8 cellular contexts compared by ENCODE assay signal in genomic region chr12:51172515-51173431, GRCh38. TPM values are rescaled to one million over a fixed set of nuclear protein-coding genes. Genes with fewer than 3 reads are reported as not detected.
DNase-seq lines count a peak whose midpoint lies in the region; ATAC-seq and TF ChIP-seq lines count a peak whose summit lies in the region.

A gene with protein sequence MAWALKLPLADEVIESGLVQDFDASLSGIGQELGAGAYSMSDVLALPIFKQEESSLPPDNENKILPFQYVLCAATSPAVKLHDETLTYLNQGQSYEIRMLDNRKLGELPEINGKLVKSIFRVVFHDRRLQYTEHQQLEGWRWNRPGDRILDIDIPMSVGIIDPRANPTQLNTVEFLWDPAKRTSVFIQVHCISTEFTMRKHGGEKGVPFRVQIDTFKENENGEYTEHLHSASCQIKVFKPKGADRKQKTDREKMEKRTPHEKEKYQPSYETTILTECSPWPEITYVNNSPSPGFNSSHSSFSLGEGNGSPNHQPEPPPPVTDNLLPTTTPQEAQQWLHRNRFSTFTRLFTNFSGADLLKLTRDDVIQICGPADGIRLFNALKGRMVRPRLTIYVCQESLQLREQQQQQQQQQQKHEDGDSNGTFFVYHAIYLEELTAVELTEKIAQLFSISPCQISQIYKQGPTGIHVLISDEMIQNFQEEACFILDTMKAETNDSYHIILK (minus strand): TSS chr12:51173135. CDS start chr12:51172422, 713 bp downstream.

- peaks cover 18% of the 10 kb centered on the region for H3K4me1 Mint-ChIP-seq in activated CD8-positive, alpha-beta memory T cell treated with anti-CD3 and anti-CD28 coated beads, Interleukin-2, amount 10 ng/mL, durations not matched to agents 7 days and 5 days

- DNase-seq in COLO668 (lab: John Stamatoyannopoulos, UW; ENCODE audit: unreplicated experiment) (peak; percentile 92), GM20000 (ENCODE audit: low spot score) (peak; percentile 90), HS-5 (ENCODE audit: low read depth) (peak; percentile 91), NT2/D1 (ENCODE audit: low read depth, low spot score) (peak; percentile 96), mesenchymal stem cell (peak; percentile 98)
- peak; percentile 98 for DNase-seq in activated CD8-positive, alpha-beta memory T cell treated with anti-CD3 and anti-CD28 coated beads, Interleukin-2, amount 10 ng/mL, durations not matched to agents 7 days and 5 days
- peak; percentile 79 for DNase-seq in stimulated activated CD8-positive, alpha-beta memory T cell treated with anti-CD3 and anti-CD28 coated beads, Interleukin-12 subunit alpha, Interleukin-12 subunit beta, amount 100 ng/mL, for 24 hours (ENCODE audit: extremely low read depth)

- no peak for TF ChIP-seq CTCF in GM20000 (IDR thresholded peaks at IDR 0.05; ENCODE audit: extremely low read depth, missing control alignments)

- no peaks in the 10 kb centered on the region for H3K9me3 Mint-ChIP-seq in activated CD8-positive, alpha-beta memory T cell treated with anti-CD3 and anti-CD28 coated beads, Interleukin-2, amount 10 ng/mL, durations not matched to agents 7 days and 5 days (ENCODE audit: low read depth)

- H3K36me3 ChIP-seq in NT2/D1 (ENCODE audit: insufficient read depth, insufficient read length, low read length) (peaks cover 8% of the 10 kb centered on the region), endocrine pancreas (ENCODE audit: control insufficient read depth, insufficient read depth, low read length) (no peaks in the 10 kb centered on the region), mesenchymal stem cell (ENCODE audit: control insufficient read depth in 1 of 2, insufficient read depth in 2 of 2, low read depth in 1 of 2, low read length in 2 of 2) (no peaks in the 10 kb centered on the region)

- peaks cover 11% of the 10 kb centered on the region for H3K36me3 Mint-ChIP-seq in activated CD8-positive, alpha-beta memory T cell treated with anti-CD3 and anti-CD28 coated beads, Interleukin-2, amount 10 ng/mL, durations not matched to agents 7 days and 5 days

- peak within 1 kb of the TSS; percentile 99 for H2BK120ac ChIP-seq in mesenchymal stem cell (ENCODE audit: low read depth, low read length)

- H3K9ac ChIP-seq in NT2/D1 (ENCODE audit: insufficient read length, low read depth) (peak within 1 kb of the TSS; percentile 99), endocrine pancreas (ENCODE audit: control insufficient read depth, insufficient read depth, low read length) (peak within 1 kb of the TSS; percentile 88), mesenchymal stem cell (ENCODE audit: low read length) (peak within 1 kb of the TSS; percentile 97)

- ATAC-seq in activated CD8-positive, alpha-beta memory T cell treated with anti-CD3 and anti-CD28 coated beads, Interleukin-2, amount 10 ng/mL, durations not matched to agents 7 days and 5 days = peak; percentile 99

- peak within 1 kb of the TSS; percentile 93 for H4K8ac ChIP-seq in mesenchymal stem cell (ENCODE audit: low read length)

- peak within 1 kb of the TSS; percentile 96 for H2AFZ ChIP-seq in mesenchymal stem cell (ENCODE audit: low read depth, low read length)

- H3K4me3 Mint-ChIP-seq in activated CD8-positive, alpha-beta memory T cell treated with anti-CD3 and anti-CD28 coated beads, Interleukin-2, amount 10 ng/mL, durations not matched to agents 7 days and 5 days = peak within 1 kb of the TSS; percentile 66

- H2BK12ac ChIP-seq in mesenchymal stem cell (ENCODE audit: low read length in 2 of 2) = peak within 1 kb of the TSS; percentile 29 to 64

- H3K79me1 ChIP-seq in mesenchymal stem cell (replicated peaks; ENCODE audit: low read length, poor library complexity, severe bottlenecking) = peaks cover 4% of the 10 kb centered on the region

- H3K18ac ChIP-seq in mesenchymal stem cell (ENCODE audit: low read depth in 1 of 2, low read length in 2 of 2) = peak within 1 kb of the TSS; percentile 92 to 94

- H3K4ac ChIP-seq in mesenchymal stem cell (ENCODE audit: low read depth in 1 of 2, low read length in 2 of 2) = peak within 1 kb of the TSS; percentile 81 to 82

- peak within 1 kb of the TSS; percentile 68 for H3K27ac Mint-ChIP-seq in activated CD8-positive, alpha-beta memory T cell treated with anti-CD3 and anti-CD28 coated beads, Interleukin-2, amount 10 ng/mL, durations not matched to agents 7 days and 5 days

- H4K91ac ChIP-seq in mesenchymal stem cell (ENCODE audit: low read length) = peak within 1 kb of the TSS; percentile 98

- H2BK5ac ChIP-seq in mesenchymal stem cell (ENCODE audit: low read depth, low read length, poor library complexity, severe bottlenecking) = peak within 1 kb of the TSS; percentile 83

- H2AK5ac ChIP-seq in mesenchymal stem cell (ENCODE audit: low read length, severe bottlenecking) = no peak within 1 kb of the TSS

- H3K4me1 ChIP-seq in NT2/D1 (ENCODE audit: insufficient read depth, insufficient read length) (no peaks in the 10 kb centered on the region), endocrine pancreas (ENCODE audit: control insufficient read depth, insufficient read depth, low read length) (peaks cover 3% of the 10 kb centered on the region), mesenchymal stem cell (ENCODE audit: control insufficient read depth, insufficient read depth, low read depth, low read length) (no peaks in the 10 kb centered on the region)

- CTCF ChIA-PET in activated CD8-positive, alpha-beta memory T cell treated with anti-CD3 and anti-CD28 coated beads, Interleukin-2, amount 10 ng/mL, durations not matched to agents 7 days and 5 days (lab: Charles Lee) = interaction anchor here (1.5 kb wide), 1 partner anchor 45 kb away, joined by 5 read pairs; the partner anchor contains the start of gene POU6F1

- under 1% methylated on average over 58 of the region's 58 CpGs for WGBS in mesenchymal stem cell

- peak within 1 kb of the TSS; percentile 86 for H3K4me3 ChIP-seq in NT2/D1 (ENCODE audit: insufficient read length, low read depth)
- H3K4me3 ChIP-seq in endocrine pancreas (ENCODE audit: control insufficient read depth, insufficient read depth, low read length) = peak within 1 kb of the TSS; percentile 93
- H3K4me3 ChIP-seq in mesenchymal stem cell (ENCODE audit: insufficient read depth in 1 of 2, low read depth in 1 of 2, low read length in 2 of 2) = peak within 1 kb of the TSS; percentile 63 to 98

- H3K9me3 ChIP-seq in NT2/D1 (ENCODE audit: insufficient read depth, low read length) = no peaks in the 10 kb centered on the region
- no peaks in the 10 kb centered on the region for H3K9me3 ChIP-seq in endocrine pancreas (ENCODE audit: control insufficient read depth, low read length)
- H3K9me3 ChIP-seq in mesenchymal stem cell (ENCODE audit: control insufficient read depth, low read length) = no peaks in the 10 kb centered on the region

- H3K27me3 ChIP-seq in NT2/D1 (ENCODE audit: insufficient read depth, insufficient read length) = no peaks in the 10 kb centered on the region
- no peaks in the 10 kb centered on the region for H3K27me3 ChIP-seq in endocrine pancreas (ENCODE audit: control insufficient read depth, insufficient read depth, low read length)
- no peaks in the 10 kb centered on the region for H3K27me3 ChIP-seq in mesenchymal stem cell (ENCODE audit: control insufficient read depth in 1 of 2, insufficient read depth in 1 of 2, low read length in 2 of 2)

- H3K27ac ChIP-seq in mesenchymal stem cell (ENCODE audit: low read length, poor library complexity, severe bottlenecking) = peak within 1 kb of the TSS; percentile 94

- H3K27me3 Mint-ChIP-seq in activated CD8-positive, alpha-beta memory T cell treated with anti-CD3 and anti-CD28 coated beads, Interleukin-2, amount 10 ng/mL, durations not matched to agents 7 days and 5 days = no peaks in the 10 kb centered on the region

- peak within 1 kb of the TSS; percentile 73 for H2BK15ac ChIP-seq in mesenchymal stem cell (ENCODE audit: low read depth, poor library complexity, severe bottlenecking)

- H3K23ac ChIP-seq in mesenchymal stem cell (ENCODE audit: low read length in 2 of 2) = peak within 1 kb of the TSS in 1 of 2 experiments; percentile 37

- peak within 1 kb of the TSS; percentile 72 for H3K4me2 ChIP-seq in mesenchymal stem cell (ENCODE audit: low read length, poor library complexity, severe bottlenecking)

- peak within 1 kb of the TSS in 1 of 2 experiments; percentile 79 for H3K14ac ChIP-seq in mesenchymal stem cell (ENCODE audit: low read length in 2 of 2)

RNA-seq across cellular contexts. Expression of the gene that starts here (rescaled TPM):
- 10 to 100 TPM; 34.7 to 40.5 TPM for total RNA-seq in activated CD8-positive, alpha-beta memory T cell treated with anti-CD3 and anti-CD28 coated beads, Interleukin-2, amount 10 ng/mL, durations not matched to agents 7 days and 5 days
- polyA plus RNA-seq in mesenchymal stem cell (2013, experiment 1 of 2) = 15.4 TPM
- polyA plus RNA-seq in mesenchymal stem cell (2013, experiment 2 of 2) = 16.4 TPM

Comparison
In these comparisons a context has a peak if more than half of its experiments do, and no peak if none do; other contexts are left out.
1. Peak in every context shown above with its lines: DNase-seq, ATAC-seq, H3K4me3 ChIP-seq and H3K27ac ChIP-seq.